22 cellular contexts compared by ENCODE assay signal in the genomic region with DNA sequence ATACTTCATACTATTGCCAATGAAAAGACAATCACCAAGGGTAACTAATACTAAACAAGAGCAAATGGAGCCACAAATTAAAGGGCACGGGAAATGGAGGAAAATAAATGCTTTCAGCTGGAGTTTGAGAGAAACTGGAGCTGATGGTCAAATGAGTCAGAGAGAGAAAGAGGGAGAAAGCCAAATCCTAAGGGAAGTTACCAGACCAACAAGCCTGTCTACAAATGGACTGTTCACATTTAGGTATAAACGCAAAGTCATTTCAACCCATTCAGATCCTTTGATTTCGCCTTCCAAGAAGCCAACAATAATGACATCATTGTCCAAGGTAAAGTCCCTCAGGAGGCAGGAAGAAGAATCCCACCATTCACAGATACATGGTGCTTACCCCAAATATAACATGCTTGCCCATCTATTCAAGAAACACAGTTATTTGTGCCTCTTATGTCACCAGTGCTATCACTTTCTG.
DNase-seq lines count a peak whose midpoint lies in the region; ATAC-seq and TF ChIP-seq lines count a peak whose summit lies in the region.
"Had no signal": no experiment of that assay in that cellular context is flagged by ENCODE, and none has a peak within 500 bp of the region (broad histone marks: within the 10 kb centered on the region; RNA-seq: fewer than 3 reads in every experiment).

No MANE protein-coding gene starts in this region.

- CTCF ChIA-PET in CD4-positive, alpha-beta memory T cell (lab: Charles Lee; ENCODE audit: partially characterized antibody) = no interaction called here
- CTCF ChIA-PET in WTC11 (lab: Charles Lee) = interaction anchor here (0.9 kb wide), 1 partner anchor 43 kb away, joined by 3 read pairs; no protein-coding TSS in a partner anchor

- no peaks in the 10 kb centered on the region for H3K27me3 ChIP-seq in CD4-positive, alpha-beta memory T cell (ENCODE audit: insufficient read depth, low read length)
- no peaks in the 10 kb centered on the region for H3K27me3 ChIP-seq in mesenchymal stem cell (ENCODE audit: control insufficient read depth in 1 of 2, insufficient read depth in 1 of 2, low read length in 2 of 2)
- H3K27me3 ChIP-seq: BLaER1 treated with 17β-estradiol and CSF1 and Interleukin-3, amounts not matched to agents 10 nM and 100 nM; heart right ventricle; thyroid gland had no signal

- H2BK5ac ChIP-seq in mesenchymal stem cell (ENCODE audit: low read depth, low read length, poor library complexity, severe bottlenecking) = no peak overlapping the region

- ATAC-seq in WTC11 = no peak
- ATAC-seq: esophagus mucosa; heart right ventricle; lower lobe of right lung; natural killer cell treated with Interleukin-12 subunit alpha and Interleukin-12 subunit beta and Interleukin-15 and Interleukin-18, amount 100 ng/mL, for 72 hours had no signal

- H3K4me3 Mint-ChIP-seq in T-helper 2 cell treated with Interferon-gamma antibody and Interleukin-4, amounts not matched to agents 5 μg/mL and 100 μg/mL, for 36 hours = peak overlapping the region; percentile 15
- H3K4me3 Mint-ChIP-seq in CD4-positive, alpha-beta memory T cell = peak overlapping the region; percentile 2 to 74 (median 60)
- H3K4me3 Mint-ChIP-seq in activated naive CD8-positive, alpha-beta T cell treated with anti-CD3 and anti-CD28 coated beads for 36 hours = peak overlapping the region; percentile 2
- H3K4me3 Mint-ChIP-seq in WTC11 = no peak overlapping the region
- H3K4me3 Mint-ChIP-seq: HFFc6; natural killer cell treated with Interleukin-12 subunit alpha and Interleukin-12 subunit beta and Interleukin-15 and Interleukin-18, amount 100 ng/mL, for 72 hours had no signal

- H3K27ac ChIP-seq in CD4-positive, alpha-beta memory T cell (ENCODE audit: low read depth, low read length) = no peak overlapping the region
- H3K27ac ChIP-seq in mesenchymal stem cell (ENCODE audit: low read length, poor library complexity, severe bottlenecking) = no peak overlapping the region
- H3K27ac ChIP-seq: BLaER1 treated with 17β-estradiol and CSF1 and Interleukin-3, amounts not matched to agents 10 nM and 100 nM; lower lobe of right lung; thyroid gland had no signal

- peak overlapping the region; percentile 70 for H3K9ac ChIP-seq in mesenchymal stem cell (ENCODE audit: low read length)
- H3K9ac ChIP-seq: BLaER1 treated with 17β-estradiol and CSF1 and Interleukin-3, amounts not matched to agents 10 nM and 100 nM had no signal

- no peak for DNase-seq in T-helper 2 cell treated with Interferon-gamma antibody and Interleukin-4, amounts not matched to agents 5 μg/mL and 100 μg/mL, for 36 hours (ENCODE audit: low spot score)
- no peak for DNase-seq in T-helper 2 cell
- no peak for DNase-seq in CD4-positive, alpha-beta memory T cell
- DNase-seq in activated naive CD8-positive, alpha-beta T cell treated with anti-CD3 and anti-CD28 coated beads for 36 hours = no peak
- no peak for DNase-seq in mesenchymal stem cell
- no peak for DNase-seq in DMS79 treated with DMSO at 0.1 percent for 48 hours (lab: John Stamatoyannopoulos, UW)
- DNase-seq in NAMALWA (ENCODE audit: low spot score) = no peak
- no peak for DNase-seq in WTC11 (ENCODE audit: low spot score)
- DNase-seq: 8988T; activated CD4-positive, CD25-positive, alpha-beta regulatory T cell treated with anti-CD3 and anti-CD28 coated beads, Interleukin-2, amount 50 U/mL, for 72 hours; DMS53; heart right ventricle; HFFc6; lower lobe of right lung; NCI-H1092 treated with DMSO at 0.1 percent for 48 hours; NCI-H2107; NCI-H524; SHP77 treated with DMSO at 0.1 percent for 48 hours; thyroid gland had no signal

- no peak overlapping the region for H3K23ac ChIP-seq in mesenchymal stem cell (ENCODE audit: low read length in 2 of 2)

- H3K4ac ChIP-seq in mesenchymal stem cell (ENCODE audit: low read depth in 1 of 2, low read length in 2 of 2) = no peak overlapping the region

- H3K79me1 ChIP-seq in mesenchymal stem cell (replicated peaks; ENCODE audit: low read length, poor library complexity, severe bottlenecking) = no peaks in the 10 kb centered on the region

- H2BK12ac ChIP-seq in mesenchymal stem cell (ENCODE audit: low read length in 2 of 2) = no peak overlapping the region

- no peak overlapping the region for H3K14ac ChIP-seq in mesenchymal stem cell (ENCODE audit: low read length in 2 of 2)

- WGBS in mesenchymal stem cell = 90% methylated on average over 2 of the region's 3 CpGs

- no peak overlapping the region for H3K18ac ChIP-seq in mesenchymal stem cell (ENCODE audit: low read depth in 1 of 2, low read length in 2 of 2)

- no peak overlapping the region for H3K4me3 ChIP-seq in CD4-positive, alpha-beta memory T cell (ENCODE audit: low read length in 2 of 2)
- H3K4me3 ChIP-seq in mesenchymal stem cell (ENCODE audit: insufficient read depth in 1 of 2, low read depth in 1 of 2, low read length in 2 of 2) = peak overlapping the region in 1 of 2 experiments; percentile 52
- H3K4me3 ChIP-seq: BLaER1 treated with 17β-estradiol and CSF1 and Interleukin-3, amounts not matched to agents 10 nM and 100 nM; heart right ventricle; lower lobe of right lung; thyroid gland had no signal

- H3K9me3 ChIP-seq in CD4-positive, alpha-beta memory T cell (ENCODE audit: control insufficient read depth in 1 of 2, low read length in 2 of 2) = no peaks in the 10 kb centered on the region
- H3K9me3 ChIP-seq in mesenchymal stem cell (ENCODE audit: control insufficient read depth, low read length) = no peaks in the 10 kb centered on the region
- H3K9me3 ChIP-seq: BLaER1 treated with 17β-estradiol and CSF1 and Interleukin-3, amounts not matched to agents 10 nM and 100 nM; heart right ventricle; lower lobe of right lung; thyroid gland had no signal

- no peak overlapping the region for H2BK15ac ChIP-seq in mesenchymal stem cell (ENCODE audit: low read depth, poor library complexity, severe bottlenecking)

- H3K27ac Mint-ChIP-seq in T-helper 2 cell treated with Interferon-gamma antibody and Interleukin-4, amounts not matched to agents 5 μg/mL and 100 μg/mL, for 36 hours = peak overlapping the region; percentile 38
- peak overlapping the region; percentile 68 to 94 (median 88) for H3K27ac Mint-ChIP-seq in CD4-positive, alpha-beta memory T cell
- H3K27ac Mint-ChIP-seq in activated naive CD8-positive, alpha-beta T cell treated with anti-CD3 and anti-CD28 coated beads for 36 hours = peak overlapping the region; percentile 46
- no peak overlapping the region for H3K27ac Mint-ChIP-seq in WTC11
- H3K27ac Mint-ChIP-seq: HFFc6; natural killer cell treated with Interleukin-12 subunit alpha and Interleukin-12 subunit beta and Interleukin-15 and Interleukin-18, amount 100 ng/mL, for 72 hours had no signal

- intact Hi-C loops in CD4-positive, alpha-beta memory T cell (cut with micrococcal nuclease) = loop anchor here (2.0 kb wide), 1 partner anchor 44 kb away; no protein-coding TSS in a partner anchor

- peaks cover 7% of the 10 kb centered on the region for H3K27me3 Mint-ChIP-seq in T-helper 2 cell treated with Interferon-gamma antibody and Interleukin-4, amounts not matched to agents 5 μg/mL and 100 μg/mL, for 36 hours (ENCODE audit: low read depth)
- peaks cover 0 to 2% of the 10 kb centered on the region in 2 donors for H3K27me3 Mint-ChIP-seq in CD4-positive, alpha-beta memory T cell
- no peaks in the 10 kb centered on the region for H3K27me3 Mint-ChIP-seq in activated naive CD8-positive, alpha-beta T cell treated with anti-CD3 and anti-CD28 coated beads for 36 hours
- peaks cover 4% of the 10 kb centered on the region; the same call in 1 of the 2 replicates for H3K27me3 Mint-ChIP-seq in WTC11 (ENCODE audit: low read depth)

- no peak overlapping the region for H2AFZ ChIP-seq in mesenchymal stem cell (ENCODE audit: low read depth, low read length)

- no peak overlapping the region for H2AK5ac ChIP-seq in mesenchymal stem cell (ENCODE audit: low read length, severe bottlenecking)

- no peaks in the 10 kb centered on the region for H3K36me3 ChIP-seq in CD4-positive, alpha-beta memory T cell (ENCODE audit: insufficient read depth, low read length)
- H3K36me3 ChIP-seq in mesenchymal stem cell (ENCODE audit: control insufficient read depth in 1 of 2, insufficient read depth in 2 of 2, low read depth in 1 of 2, low read length in 2 of 2) = no peaks in the 10 kb centered on the region
- H3K36me3 ChIP-seq: BLaER1 treated with 17β-estradiol and CSF1 and Interleukin-3, amounts not matched to agents 10 nM and 100 nM; heart right ventricle; lower lobe of right lung; thyroid gland had no signal

- no peak overlapping the region for H2BK120ac ChIP-seq in mesenchymal stem cell (ENCODE audit: low read depth, low read length)

- POLR2A ChIA-PET in CD4-positive, alpha-beta memory T cell (lab: Charles Lee; ENCODE audit: partially characterized antibody) = no interaction called here
- POLR2A ChIA-PET in WTC11 (lab: Charles Lee) = no interaction called here

- no peak for TF ChIP-seq CTCF in WTC11 (IDR thresholded peaks at IDR 0.05)

- H3K4me2 ChIP-seq in mesenchymal stem cell (ENCODE audit: low read length, poor library complexity, severe bottlenecking) = no peak overlapping the region
- H3K4me2 ChIP-seq: BLaER1 treated with 17β-estradiol and CSF1 and Interleukin-3, amounts not matched to agents 10 nM and 100 nM had no signal

- no peaks in the 10 kb centered on the region for H3K36me3 Mint-ChIP-seq in T-helper 2 cell treated with Interferon-gamma antibody and Interleukin-4, amounts not matched to agents 5 μg/mL and 100 μg/mL, for 36 hours (ENCODE audit: low read depth)
- no peaks in the 10 kb centered on the region for H3K36me3 Mint-ChIP-seq in CD4-positive, alpha-beta memory T cell
- H3K36me3 Mint-ChIP-seq in activated naive CD8-positive, alpha-beta T cell treated with anti-CD3 and anti-CD28 coated beads for 36 hours = peaks cover 1% of the 10 kb centered on the region
- no peaks in the 10 kb centered on the region for H3K36me3 Mint-ChIP-seq in WTC11
- H3K36me3 Mint-ChIP-seq: natural killer cell treated with Interleukin-12 subunit alpha and Interleukin-12 subunit beta and Interleukin-15 and Interleukin-18, amount 100 ng/mL, for 72 hours had no signal

- H4K91ac ChIP-seq in mesenchymal stem cell (ENCODE audit: low read length) = no peak overlapping the region

- peaks cover 24% of the 10 kb centered on the region for H3K4me1 ChIP-seq in CD4-positive, alpha-beta memory T cell (ENCODE audit: insufficient read depth, low read length)
- no peaks in the 10 kb centered on the region for H3K4me1 ChIP-seq in mesenchymal stem cell (ENCODE audit: control insufficient read depth, insufficient read depth, low read depth, low read length)
- H3K4me1 ChIP-seq: BLaER1 treated with 17β-estradiol and CSF1 and Interleukin-3, amounts not matched to agents 10 nM and 100 nM; lower lobe of right lung; thyroid gland had no signal

- no peak overlapping the region for H4K8ac ChIP-seq in mesenchymal stem cell (ENCODE audit: low read length)

- H3K9me3 Mint-ChIP-seq in T-helper 2 cell treated with Interferon-gamma antibody and Interleukin-4, amounts not matched to agents 5 μg/mL and 100 μg/mL, for 36 hours = no peaks in the 10 kb centered on the region
- H3K9me3 Mint-ChIP-seq in CD4-positive, alpha-beta memory T cell = peaks cover 0 to 2% (median 0%) of the 10 kb centered on the region in 8 donors
- no peaks in the 10 kb centered on the region for H3K9me3 Mint-ChIP-seq in activated naive CD8-positive, alpha-beta T cell treated with anti-CD3 and anti-CD28 coated beads for 36 hours
- no peaks in the 10 kb centered on the region for H3K9me3 Mint-ChIP-seq in WTC11
- H3K9me3 Mint-ChIP-seq: HFFc6; natural killer cell treated with Interleukin-12 subunit alpha and Interleukin-12 subunit beta and Interleukin-15 and Interleukin-18, amount 100 ng/mL, for 72 hours had no signal

- H3K4me1 Mint-ChIP-seq in T-helper 2 cell treated with Interferon-gamma antibody and Interleukin-4, amounts not matched to agents 5 μg/mL and 100 μg/mL, for 36 hours (ENCODE audit: low read depth) = peaks cover 12% of the 10 kb centered on the region
- H3K4me1 Mint-ChIP-seq in CD4-positive, alpha-beta memory T cell = peaks cover 16 to 33% (median 24%) of the 10 kb centered on the region in 4 donors
- H3K4me1 Mint-ChIP-seq in activated naive CD8-positive, alpha-beta T cell treated with anti-CD3 and anti-CD28 coated beads for 36 hours = peaks cover 13% of the 10 kb centered on the region
- peaks cover 2% of the 10 kb centered on the region; the same call in 1 of the 2 replicates for H3K4me1 Mint-ChIP-seq in WTC11
